ENCODE assay signal across 21 cellular contexts in genomic region chr5:14438195-14438606, GRCh38.
DNase-seq lines count a peak whose midpoint lies in the region; ATAC-seq, FAIRE-seq and TF ChIP-seq lines count a peak whose summit lies in the region.
"Had no signal": no experiment of that assay in that cellular context is flagged by ENCODE, and none has a peak within 500 bp of the region (broad histone marks: within the 10 kb centered on the region; RNA-seq: fewer than 3 reads in every experiment).

No MANE protein-coding gene starts in this region.

- peaks cover 16% of the 10 kb centered on the region; the same call in 1 of the 2 replicates for H3K36me3 ChIP-seq in ACC112 (ENCODE audit: insufficient read depth, low read length)

- FAIRE-seq in GM12891 (lab: Jason Lieb, UNC) = no peak
- FAIRE-seq: GM18507, urothelium cell line had no signal

- ATAC-seq in GM21447 (IDR thresholded peaks at IDR 0.05; ENCODE audit: unreplicated experiment) = no peak

- no peak for TF ChIP-seq POLR2A in GM12891 (IDR thresholded peaks at IDR 0.05; ENCODE audit: low read depth, low read length)

- H3K4me1 Mint-ChIP-seq in T-helper 2 cell treated with Interferon-gamma antibody and Interleukin-4, amounts not matched to agents 5 μg/mL and 100 μg/mL, for 36 hours (ENCODE audit: low read depth) = peaks cover 25% of the 10 kb centered on the region

- peaks cover 68% of the 10 kb centered on the region for H3K79me2 ChIP-seq in ACC112 (ENCODE audit: control insufficient read depth, insufficient read depth, low read length, unreplicated experiment)

- H3K27me3 Mint-ChIP-seq in T-helper 2 cell treated with Interferon-gamma antibody and Interleukin-4, amounts not matched to agents 5 μg/mL and 100 μg/mL, for 36 hours (ENCODE audit: low read depth) = peaks cover 3% of the 10 kb centered on the region

- no peak overlapping the region for H2AFZ ChIP-seq in ACC112 (ENCODE audit: low read length, unreplicated experiment)

- H3K27ac ChIP-seq in ACC112 (ENCODE audit: low read depth, low read length) = peak overlapping the region; percentile 98
- H3K27ac ChIP-seq: SK-N-MC, spleen had no signal

- H3K27ac Mint-ChIP-seq in T-helper 2 cell treated with Interferon-gamma antibody and Interleukin-4, amounts not matched to agents 5 μg/mL and 100 μg/mL, for 36 hours = peak overlapping the region; percentile 76
- H3K27ac Mint-ChIP-seq: endodermal cell had no signal

- H3K4me3 ChIP-seq in ACC112 (ENCODE audit: low read depth, low read length) = no peak overlapping the region
- H3K4me3 ChIP-seq: SK-N-MC, spleen had no signal

- H3K27me3 ChIP-seq in ACC112 (ENCODE audit: insufficient read depth, low read length) = no peaks in the 10 kb centered on the region
- H3K27me3 ChIP-seq: spleen had no signal

- H3K4me3 Mint-ChIP-seq in T-helper 2 cell treated with Interferon-gamma antibody and Interleukin-4, amounts not matched to agents 5 μg/mL and 100 μg/mL, for 36 hours = peak overlapping the region; percentile 27
- H3K4me3 Mint-ChIP-seq: central memory CD8-positive, alpha-beta T cell; endodermal cell had no signal

- H3K36me3 Mint-ChIP-seq in T-helper 2 cell treated with Interferon-gamma antibody and Interleukin-4, amounts not matched to agents 5 μg/mL and 100 μg/mL, for 36 hours (ENCODE audit: low read depth) = no peaks in the 10 kb centered on the region

- no peaks in the 10 kb centered on the region for H3K9me3 Mint-ChIP-seq in T-helper 2 cell treated with Interferon-gamma antibody and Interleukin-4, amounts not matched to agents 5 μg/mL and 100 μg/mL, for 36 hours
- H3K9me3 Mint-ChIP-seq: central memory CD8-positive, alpha-beta T cell had no signal

- H3K4me1 ChIP-seq in ACC112 (ENCODE audit: control insufficient read depth, insufficient read depth, low read length, unreplicated experiment) = peaks cover 47% of the 10 kb centered on the region
- H3K4me1 ChIP-seq: Caco-2 had no signal

- DNase-seq in GM12891 (ENCODE audit: insufficient read length, low spot score) = no peak
- no peak for DNase-seq in T-helper 2 cell treated with Interferon-gamma antibody and Interleukin-4, amounts not matched to agents 5 μg/mL and 100 μg/mL, for 36 hours (ENCODE audit: low spot score)
- peak; percentile 27 for DNase-seq in iris pigment epithelial cell (ENCODE audit: low read depth)
- DNase-seq in NCI-H1694 (lab: John Stamatoyannopoulos, UW) = no peak
- no peak for DNase-seq in HPDE6-E6E7 (ENCODE audit: extremely low spot score)
- DNase-seq in NCI-H345 treated with DMSO at 0.1 percent for 48 hours (lab: John Stamatoyannopoulos, UW; ENCODE audit: unreplicated experiment) = no peak
- DNase-seq: Caco-2; foreskin fibroblast; GDM1; NCI-H2029; NCI-H526 treated with DMSO at 0.1 percent for 48 hours; OCI-M1; spleen; stimulated activated naive CD4-positive, alpha-beta T cell had no signal

TF ChIP-seq in GM12891, 5 proteins besides CTCF, POLR2A, EP300 and RAD21:
- 0 out of 2 replicates have a peak, but pooled peaks have one; percentile 3 for TF ChIP-seq SPI1 (IDR thresholded peaks at IDR 0.05; ENCODE audit: low read depth, low read length)
- no peak for TF ChIP-seq TAF1 (IDR thresholded peaks at IDR 0.05; ENCODE audit: low read depth, low read length)
